ENCODE assay signal across 16 cellular contexts in genomic region chr15:72009207-72009606, GRCh38.
DNase-seq lines count a peak whose midpoint lies in the region; ATAC-seq, FAIRE-seq and TF ChIP-seq lines count a peak whose summit lies in the region.
"Had no signal": no experiment of that assay in that cellular context is flagged by ENCODE, and none has a peak within 500 bp of the region (broad histone marks: within the 10 kb centered on the region; RNA-seq: fewer than 3 reads in every experiment).

No MANE protein-coding gene starts in this region.

- no peak for TF ChIP-seq CTCF in neural progenitor cell (IDR thresholded peaks at IDR 0.05)

- no peaks in the 10 kb centered on the region for H3K4me1 ChIP-seq in neural progenitor cell

- no peak overlapping the region for H3K9ac ChIP-seq in neural progenitor cell

- H2AFZ ChIP-seq in neural progenitor cell (replicated peaks) = no peak overlapping the region

- H3K4me2 ChIP-seq in neural progenitor cell = no peak overlapping the region

- H3F3A ChIP-seq in neural progenitor cell (ENCODE audit: low read depth) = no peaks in the 10 kb centered on the region

- DNase-seq in DMS53 treated with DMSO at 0.1 percent for 48 hours (lab: John Stamatoyannopoulos, UW; ENCODE audit: unreplicated experiment) = peak; percentile 63
- peak; percentile 79 for DNase-seq in HT-29 (ENCODE audit: low spot score)
- no peak for DNase-seq in neural progenitor cell (ENCODE audit: low spot score)
- no peak for DNase-seq in ecto neural progenitor cell (ENCODE audit: low spot score)
- DNase-seq in activated gamma-delta T cell treated with Interleukin-2 at 50 U/mL for 16 hours = no peak
- no peak for DNase-seq in NCI-H2107 (lab: John Stamatoyannopoulos, UW)
- DNase-seq: activated CD8-positive, alpha-beta memory T cell treated with anti-CD3 and anti-CD28 coated beads, Interleukin-2, amount 10 ng/mL, durations not matched to agents 7 days and 5 days; activated effector memory CD4-positive, alpha-beta T cell treated with Interleukin-2 at 50 U/mL for 16 hours; cerebellar nuclear complex; GDM1; NCI-H1694; NCI-H446 had no signal

- no peaks in the 10 kb centered on the region for H3K9me3 ChIP-seq in neural progenitor cell (ENCODE audit: low read depth)

- peak; percentile 95 for FAIRE-seq in islet of Langerhans (lab: Jason Lieb, UNC)

- H3K36me3 ChIP-seq in neural progenitor cell = no peaks in the 10 kb centered on the region

- no peaks in the 10 kb centered on the region for H3K9me3 Mint-ChIP-seq in neural progenitor cell
- H3K9me3 Mint-ChIP-seq: neural crest cell; T-helper 2 cell treated with Interferon-gamma antibody and Interleukin-4, amounts not matched to agents 5 μg/mL and 100 μg/mL, for 36 hours had no signal

- no peaks in the 10 kb centered on the region for H3K79me2 ChIP-seq in neural progenitor cell (ENCODE audit: low read depth)

- H3K27me3 ChIP-seq in neural progenitor cell = no peaks in the 10 kb centered on the region

- peak overlapping the region; percentile 43 for H3K27ac ChIP-seq in neural progenitor cell

- peaks cover 3% of the 10 kb centered on the region for H4K20me1 ChIP-seq in neural progenitor cell (ENCODE audit: low read depth)

- H3K4me3 Mint-ChIP-seq in neural progenitor cell = no peak overlapping the region
- H3K4me3 Mint-ChIP-seq: activated CD8-positive, alpha-beta memory T cell treated with anti-CD3 and anti-CD28 coated beads, Interleukin-2, amount 10 ng/mL, durations not matched to agents 7 days and 5 days; neural crest cell; T-helper 2 cell treated with Interferon-gamma antibody and Interleukin-4, amounts not matched to agents 5 μg/mL and 100 μg/mL, for 36 hours had no signal

- H3K36me3 Mint-ChIP-seq in neural progenitor cell = no peaks in the 10 kb centered on the region

- ATAC-seq in HG03520 (IDR thresholded peaks at IDR 0.05; ENCODE audit: unreplicated experiment) = no peak
- ATAC-seq: activated CD8-positive, alpha-beta memory T cell treated with anti-CD3 and anti-CD28 coated beads, Interleukin-2, amount 10 ng/mL, durations not matched to agents 7 days and 5 days had no signal

- H3K4me1 Mint-ChIP-seq in neural progenitor cell = no peaks in the 10 kb centered on the region
- H3K4me1 Mint-ChIP-seq: activated CD8-positive, alpha-beta memory T cell treated with anti-CD3 and anti-CD28 coated beads, Interleukin-2, amount 10 ng/mL, durations not matched to agents 7 days and 5 days; neural crest cell had no signal

- no peak overlapping the region for H3K4me3 ChIP-seq in neural progenitor cell

- no peaks in the 10 kb centered on the region for H3K27me3 Mint-ChIP-seq in neural progenitor cell (ENCODE audit: insufficient read depth, low read depth)
- H3K27me3 Mint-ChIP-seq: activated CD8-positive, alpha-beta memory T cell treated with anti-CD3 and anti-CD28 coated beads, Interleukin-2, amount 10 ng/mL, durations not matched to agents 7 days and 5 days had no signal

- H3K27ac Mint-ChIP-seq in neural progenitor cell = no peak overlapping the region
- H3K27ac Mint-ChIP-seq: activated CD8-positive, alpha-beta memory T cell treated with anti-CD3 and anti-CD28 coated beads, Interleukin-2, amount 10 ng/mL, durations not matched to agents 7 days and 5 days; T-helper 2 cell treated with Interferon-gamma antibody and Interleukin-4, amounts not matched to agents 5 μg/mL and 100 μg/mL, for 36 hours had no signal

Comparison
In these comparisons a context has a peak if more than half of its experiments do, and no peak if none do; other contexts are left out.
1. DNase-seq: peak in DMS53 treated with DMSO at 0.1 percent for 48 hours (single experiment) and HT-29 (single experiment); none in neural progenitor cell (single experiment), ecto neural progenitor cell (single experiment), activated gamma-delta T cell treated with Interleukin-2 at 50 U/mL for 16 hours (single experiment) and NCI-H2107 (single experiment).